8 cellular contexts compared by ENCODE assay signal in the genomic region with DNA sequence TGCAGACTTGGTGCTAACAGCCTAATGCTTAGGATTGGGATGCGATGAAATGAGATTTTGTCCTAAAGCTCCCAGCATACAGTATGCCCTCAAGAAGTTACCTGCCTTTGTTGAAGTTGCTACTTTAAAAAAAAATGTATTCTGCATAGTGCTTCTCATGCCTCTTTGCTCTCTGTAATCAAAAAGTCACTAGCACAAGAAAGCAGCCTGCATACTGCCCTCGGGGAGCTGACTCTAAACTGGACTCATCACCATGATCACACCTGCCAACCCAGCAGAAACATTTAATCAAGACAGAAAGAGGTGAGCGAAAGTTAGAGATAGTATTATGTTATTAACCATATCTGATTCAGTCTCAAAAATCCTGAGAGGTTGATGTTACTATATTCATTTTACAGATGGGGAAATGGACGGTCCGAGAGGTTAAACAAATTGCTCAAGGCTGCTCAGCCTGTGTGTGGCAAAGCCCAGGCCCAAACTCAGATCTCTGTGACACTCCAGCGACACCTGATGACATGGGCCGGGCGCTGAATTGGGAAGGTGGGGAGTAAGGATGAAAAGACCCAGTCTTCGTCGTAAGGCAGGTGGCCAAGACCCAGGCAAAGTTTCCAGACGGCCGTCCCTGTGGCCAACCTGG. TPM values are rescaled to one million over a fixed set of nuclear protein-coding genes. Genes with fewer than 3 reads are reported as not detected.
DNase-seq lines count a peak whose midpoint lies in the region; ATAC-seq and TF ChIP-seq lines count a peak whose summit lies in the region.

No MANE protein-coding gene starts in this region.

- POLR2A ChIA-PET in AG04449 (lab: Yijun Ruan, JAX) (no interaction called here), Panc1 (lab: Charles Lee) (no interaction called here)

- DNase-seq in AG04449 (ENCODE audit: low read depth, low spot score) = no peak
- DNase-seq in Panc1 (ENCODE audit: low read depth, low spot score) = no peak
- DNase-seq in NCI-H1436 treated with DMSO at 0.1 percent for 48 hours (lab: John Stamatoyannopoulos, UW) = no peak
- no peak for DNase-seq in OCI-M2 (lab: John Stamatoyannopoulos, UW; ENCODE audit: unreplicated experiment)
- no peak for DNase-seq in amniotic stem cell (lab: John Stamatoyannopoulos, UW)

- BruUV-seq in Panc1 (replicated peaks; lab: Mats Ljungman, UMichigan) = no TSS peak

- H3K27me3 ChIP-seq in Panc1 (ENCODE audit: control insufficient read depth, insufficient read depth, low read length) (peaks cover 26% of the 10 kb centered on the region), iPS-15b (ENCODE audit: control insufficient read depth, insufficient read depth, low read length) (peaks cover 68% of the 10 kb centered on the region)

- ATAC-seq in GM19455 (IDR thresholded peaks at IDR 0.05; ENCODE audit: unreplicated experiment) (peak; percentile 20), Panc1 (no peak)

- no peak overlapping the region for H3K9ac ChIP-seq in iPS-15b (ENCODE audit: low read depth, low read length)

- H3K27ac ChIP-seq in Panc1 (ENCODE audit: low read length) (no peak overlapping the region), urinary bladder (ENCODE audit: low read depth) (no peak overlapping the region)

- H3K36me3 ChIP-seq in Panc1 (ENCODE audit: control insufficient read depth, insufficient read depth, low read length) (no peaks in the 10 kb centered on the region), iPS-15b (ENCODE audit: control insufficient read depth, insufficient read depth, low read length) (no peaks in the 10 kb centered on the region), urinary bladder (ENCODE audit: insufficient read depth) (no peaks in the 10 kb centered on the region)

- WGBS in urinary bladder = 33% methylated on average over 12 of the region's 12 CpGs

- intact Hi-C loops in Panc1 (cut with micrococcal nuclease; ENCODE audit: unreplicated experiment) = no loop called here

- TF ChIP-seq CTCF in AG04449 (IDR thresholded peaks at IDR 0.05; ENCODE audit: insufficient read depth, low read length, missing control alignments) (no peak), Panc1 (IDR thresholded peaks at IDR 0.05) (no peak)

- H3K9me3 ChIP-seq in Panc1 (ENCODE audit: control insufficient read depth, insufficient read depth, low read depth, low read length) (no peaks in the 10 kb centered on the region), iPS-15b (ENCODE audit: control insufficient read depth, insufficient read depth, low read length) (no peaks in the 10 kb centered on the region)

- CTCF ChIA-PET in AG04449 (lab: Yijun Ruan, JAX) (interaction anchor here (0.6 to 1.9 kb wide), 11 partner anchors 10 to 221 kb away, joined by 3 to 5 read pairs (median 4); no protein-coding TSS in a partner anchor), Panc1 (lab: Charles Lee) (interaction anchor here (1.5 kb wide), 1 partner anchor 33 kb away, joined by 5 read pairs; no protein-coding TSS in a partner anchor)

- in situ Hi-C loops in Panc1 (cut with HindIII; ENCODE audit: low pct_unique_long_range_greater_than_20kb, low sequenced_read_pairs) = no loop called here

- H3K4me1 ChIP-seq in Panc1 (ENCODE audit: control insufficient read depth, insufficient read depth, low read length) = peaks cover 20% of the 10 kb centered on the region
- no peaks in the 10 kb centered on the region for H3K4me1 ChIP-seq in iPS-15b (ENCODE audit: control insufficient read depth, insufficient read depth, low read length)
- H3K4me1 ChIP-seq in urinary bladder (ENCODE audit: insufficient read depth) = no peaks in the 10 kb centered on the region

- H3K4me3 ChIP-seq in AG04449 (ENCODE audit: low read depth, low read length) = peak overlapping the region; percentile 62
- H3K4me3 ChIP-seq in Panc1 (ENCODE audit: low read depth in 2 of 2, low read length in 2 of 2) = peak overlapping the region; percentile 50 to 67
- H3K4me3 ChIP-seq in iPS-15b (ENCODE audit: low read depth, low read length) = peak overlapping the region; percentile 46
- H3K4me3 ChIP-seq in urinary bladder (ENCODE audit: low read depth, low read length) = peak overlapping the region; percentile 51

RNA-seq across cellular contexts. Expression of a gene that starts 1.1 kb away (rescaled TPM):
- 2.4 TPM for total RNA-seq in Panc1 (2021; ENCODE audit: unreplicated experiment)
- 6.2 TPM for polyA plus RNA-seq in Panc1 (2012; ENCODE audit: insufficient read length)
- total RNA-seq in urinary bladder = 2.3 TPM
- 3.7 TPM for polyA plus RNA-seq in urinary bladder
